In the genomic region with DNA sequence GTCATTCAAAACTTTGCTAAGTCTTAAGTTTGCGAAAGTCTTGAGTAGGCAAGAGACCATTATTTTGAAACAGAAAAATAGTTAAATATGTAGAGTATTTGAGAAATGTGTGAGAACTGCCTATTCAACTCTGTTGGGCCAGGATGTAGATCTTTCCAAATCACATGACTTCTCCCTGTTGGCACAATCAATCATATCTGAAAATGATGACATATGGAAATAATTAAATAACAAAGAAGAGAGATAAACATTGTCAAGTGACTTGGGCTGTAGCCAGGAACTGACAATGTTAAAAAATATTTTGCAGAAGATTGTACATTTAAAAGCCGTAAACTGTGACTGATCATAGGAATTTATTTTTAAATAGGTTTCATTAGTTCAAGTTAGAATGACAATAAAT, we compare ENCODE assay signal across 1 cellular context.
TF ChIP-seq lines count a peak whose summit lies in the region.

No MANE protein-coding gene starts in this region.

TF ChIP-seq in K562, 482 proteins besides CTCF, POLR2A, EP300 and RAD21 (continued from another document):
- TF ChIP-seq, protein P1, sequence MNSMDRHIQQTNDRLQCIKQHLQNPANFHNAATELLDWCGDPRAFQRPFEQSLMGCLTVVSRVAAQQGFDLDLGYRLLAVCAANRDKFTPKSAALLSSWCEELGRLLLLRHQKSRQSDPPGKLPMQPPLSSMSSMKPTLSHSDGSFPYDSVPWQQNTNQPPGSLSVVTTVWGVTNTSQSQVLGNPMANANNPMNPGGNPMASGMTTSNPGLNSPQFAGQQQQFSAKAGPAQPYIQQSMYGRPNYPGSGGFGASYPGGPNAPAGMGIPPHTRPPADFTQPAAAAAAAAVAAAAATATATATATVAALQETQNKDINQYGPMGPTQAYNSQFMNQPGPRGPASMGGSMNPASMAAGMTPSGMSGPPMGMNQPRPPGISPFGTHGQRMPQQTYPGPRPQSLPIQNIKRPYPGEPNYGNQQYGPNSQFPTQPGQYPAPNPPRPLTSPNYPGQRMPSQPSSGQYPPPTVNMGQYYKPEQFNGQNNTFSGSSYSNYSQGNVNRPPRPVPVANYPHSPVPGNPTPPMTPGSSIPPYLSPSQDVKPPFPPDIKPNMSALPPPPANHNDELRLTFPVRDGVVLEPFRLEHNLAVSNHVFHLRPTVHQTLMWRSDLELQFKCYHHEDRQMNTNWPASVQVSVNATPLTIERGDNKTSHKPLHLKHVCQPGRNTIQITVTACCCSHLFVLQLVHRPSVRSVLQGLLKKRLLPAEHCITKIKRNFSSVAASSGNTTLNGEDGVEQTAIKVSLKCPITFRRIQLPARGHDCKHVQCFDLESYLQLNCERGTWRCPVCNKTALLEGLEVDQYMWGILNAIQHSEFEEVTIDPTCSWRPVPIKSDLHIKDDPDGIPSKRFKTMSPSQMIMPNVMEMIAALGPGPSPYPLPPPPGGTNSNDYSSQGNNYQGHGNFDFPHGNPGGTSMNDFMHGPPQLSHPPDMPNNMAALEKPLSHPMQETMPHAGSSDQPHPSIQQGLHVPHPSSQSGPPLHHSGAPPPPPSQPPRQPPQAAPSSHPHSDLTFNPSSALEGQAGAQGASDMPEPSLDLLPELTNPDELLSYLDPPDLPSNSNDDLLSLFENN (IDR thresholded peaks at IDR 0.05; ENCODE audit: low read depth in 2 of 2, low read length in 2 of 2) = no peak
- TF ChIP-seq ZNF124 (CRISPR knock-in tag; IDR thresholded peaks at IDR 0.05) = no peak
- TF ChIP-seq C11orf30 (IDR thresholded peaks at IDR 0.05; ENCODE audit: low read depth) = peak; percentile 23; the same call in 1 of the 2 replicates
- TF ChIP-seq ZNF133 (CRISPR knock-in tag; IDR thresholded peaks at IDR 0.05) = no peak
- no peak for TF ChIP-seq MYC (IDR thresholded peaks at IDR 0.05; ENCODE audit: low read depth, low read length)
- TF ChIP-seq MYC (CRISPR knock-in tag; IDR thresholded peaks at IDR 0.05; ENCODE audit: borderline replicate concordance, low read depth) = no peak
- TF ChIP-seq, protein P2, sequence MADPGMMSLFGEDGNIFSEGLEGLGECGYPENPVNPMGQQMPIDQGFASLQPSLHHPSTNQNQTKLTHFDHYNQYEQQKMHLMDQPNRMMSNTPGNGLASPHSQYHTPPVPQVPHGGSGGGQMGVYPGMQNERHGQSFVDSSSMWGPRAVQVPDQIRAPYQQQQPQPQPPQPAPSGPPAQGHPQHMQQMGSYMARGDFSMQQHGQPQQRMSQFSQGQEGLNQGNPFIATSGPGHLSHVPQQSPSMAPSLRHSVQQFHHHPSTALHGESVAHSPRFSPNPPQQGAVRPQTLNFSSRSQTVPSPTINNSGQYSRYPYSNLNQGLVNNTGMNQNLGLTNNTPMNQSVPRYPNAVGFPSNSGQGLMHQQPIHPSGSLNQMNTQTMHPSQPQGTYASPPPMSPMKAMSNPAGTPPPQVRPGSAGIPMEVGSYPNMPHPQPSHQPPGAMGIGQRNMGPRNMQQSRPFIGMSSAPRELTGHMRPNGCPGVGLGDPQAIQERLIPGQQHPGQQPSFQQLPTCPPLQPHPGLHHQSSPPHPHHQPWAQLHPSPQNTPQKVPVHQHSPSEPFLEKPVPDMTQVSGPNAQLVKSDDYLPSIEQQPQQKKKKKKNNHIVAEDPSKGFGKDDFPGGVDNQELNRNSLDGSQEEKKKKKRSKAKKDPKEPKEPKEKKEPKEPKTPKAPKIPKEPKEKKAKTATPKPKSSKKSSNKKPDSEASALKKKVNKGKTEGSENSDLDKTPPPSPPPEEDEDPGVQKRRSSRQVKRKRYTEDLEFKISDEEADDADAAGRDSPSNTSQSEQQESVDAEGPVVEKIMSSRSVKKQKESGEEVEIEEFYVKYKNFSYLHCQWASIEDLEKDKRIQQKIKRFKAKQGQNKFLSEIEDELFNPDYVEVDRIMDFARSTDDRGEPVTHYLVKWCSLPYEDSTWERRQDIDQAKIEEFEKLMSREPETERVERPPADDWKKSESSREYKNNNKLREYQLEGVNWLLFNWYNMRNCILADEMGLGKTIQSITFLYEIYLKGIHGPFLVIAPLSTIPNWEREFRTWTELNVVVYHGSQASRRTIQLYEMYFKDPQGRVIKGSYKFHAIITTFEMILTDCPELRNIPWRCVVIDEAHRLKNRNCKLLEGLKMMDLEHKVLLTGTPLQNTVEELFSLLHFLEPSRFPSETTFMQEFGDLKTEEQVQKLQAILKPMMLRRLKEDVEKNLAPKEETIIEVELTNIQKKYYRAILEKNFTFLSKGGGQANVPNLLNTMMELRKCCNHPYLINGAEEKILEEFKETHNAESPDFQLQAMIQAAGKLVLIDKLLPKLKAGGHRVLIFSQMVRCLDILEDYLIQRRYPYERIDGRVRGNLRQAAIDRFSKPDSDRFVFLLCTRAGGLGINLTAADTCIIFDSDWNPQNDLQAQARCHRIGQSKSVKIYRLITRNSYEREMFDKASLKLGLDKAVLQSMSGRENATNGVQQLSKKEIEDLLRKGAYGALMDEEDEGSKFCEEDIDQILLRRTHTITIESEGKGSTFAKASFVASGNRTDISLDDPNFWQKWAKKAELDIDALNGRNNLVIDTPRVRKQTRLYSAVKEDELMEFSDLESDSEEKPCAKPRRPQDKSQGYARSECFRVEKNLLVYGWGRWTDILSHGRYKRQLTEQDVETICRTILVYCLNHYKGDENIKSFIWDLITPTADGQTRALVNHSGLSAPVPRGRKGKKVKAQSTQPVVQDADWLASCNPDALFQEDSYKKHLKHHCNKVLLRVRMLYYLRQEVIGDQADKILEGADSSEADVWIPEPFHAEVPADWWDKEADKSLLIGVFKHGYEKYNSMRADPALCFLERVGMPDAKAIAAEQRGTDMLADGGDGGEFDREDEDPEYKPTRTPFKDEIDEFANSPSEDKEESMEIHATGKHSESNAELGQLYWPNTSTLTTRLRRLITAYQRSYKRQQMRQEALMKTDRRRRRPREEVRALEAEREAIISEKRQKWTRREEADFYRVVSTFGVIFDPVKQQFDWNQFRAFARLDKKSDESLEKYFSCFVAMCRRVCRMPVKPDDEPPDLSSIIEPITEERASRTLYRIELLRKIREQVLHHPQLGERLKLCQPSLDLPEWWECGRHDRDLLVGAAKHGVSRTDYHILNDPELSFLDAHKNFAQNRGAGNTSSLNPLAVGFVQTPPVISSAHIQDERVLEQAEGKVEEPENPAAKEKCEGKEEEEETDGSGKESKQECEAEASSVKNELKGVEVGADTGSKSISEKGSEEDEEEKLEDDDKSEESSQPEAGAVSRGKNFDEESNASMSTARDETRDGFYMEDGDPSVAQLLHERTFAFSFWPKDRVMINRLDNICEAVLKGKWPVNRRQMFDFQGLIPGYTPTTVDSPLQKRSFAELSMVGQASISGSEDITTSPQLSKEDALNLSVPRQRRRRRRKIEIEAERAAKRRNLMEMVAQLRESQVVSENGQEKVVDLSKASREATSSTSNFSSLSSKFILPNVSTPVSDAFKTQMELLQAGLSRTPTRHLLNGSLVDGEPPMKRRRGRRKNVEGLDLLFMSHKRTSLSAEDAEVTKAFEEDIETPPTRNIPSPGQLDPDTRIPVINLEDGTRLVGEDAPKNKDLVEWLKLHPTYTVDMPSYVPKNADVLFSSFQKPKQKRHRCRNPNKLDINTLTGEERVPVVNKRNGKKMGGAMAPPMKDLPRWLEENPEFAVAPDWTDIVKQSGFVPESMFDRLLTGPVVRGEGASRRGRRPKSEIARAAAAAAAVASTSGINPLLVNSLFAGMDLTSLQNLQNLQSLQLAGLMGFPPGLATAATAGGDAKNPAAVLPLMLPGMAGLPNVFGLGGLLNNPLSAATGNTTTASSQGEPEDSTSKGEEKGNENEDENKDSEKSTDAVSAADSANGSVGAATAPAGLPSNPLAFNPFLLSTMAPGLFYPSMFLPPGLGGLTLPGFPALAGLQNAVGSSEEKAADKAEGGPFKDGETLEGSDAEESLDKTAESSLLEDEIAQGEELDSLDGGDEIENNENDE (IDR thresholded peaks at IDR 0.05; ENCODE audit: low read depth, low read length) = no peak
- TF ChIP-seq TFE3 (CRISPR knock-in tag; IDR thresholded peaks at IDR 0.05) = peak; percentile 87
- TF ChIP-seq TCF15 (CRISPR knock-in tag; IDR thresholded peaks at IDR 0.05) = no peak
- no peak for TF ChIP-seq ZNF444 (CRISPR knock-in tag; IDR thresholded peaks at IDR 0.05)
- TF ChIP-seq MEIS2 (IDR thresholded peaks at IDR 0.05; ENCODE audit: partially characterized antibody) = peak; percentile 66
- TF ChIP-seq EP400 (IDR thresholded peaks at IDR 0.05) = no peak
- no peak for TF ChIP-seq U2AF1 (optimal IDR thresholded peaks at IDR 0.05; ENCODE audit: low read depth, low read length)
- TF ChIP-seq EZH2 (IDR thresholded peaks at IDR 0.05; ENCODE audit: borderline replicate concordance, low read depth, low read length) = no peak
- no peak for TF ChIP-seq POU5F1 (IDR thresholded peaks at IDR 0.05; ENCODE audit: borderline replicate concordance, low read depth, low read length, partially characterized antibody)
- peak; percentile 49; the same call in 1 of the 2 replicates for TF ChIP-seq MAFG (tag; conservative IDR thresholded peaks at IDR 0.05)
- no peak for TF ChIP-seq KLF10 (CRISPR knock-in tag; IDR thresholded peaks at IDR 0.05)
- TF ChIP-seq HDAC6 (IDR thresholded peaks at IDR 0.05; ENCODE audit: low read depth, low read length) = no peak
- TF ChIP-seq DEAF1 (CRISPR knock-in tag; IDR thresholded peaks at IDR 0.05) = no peak
- TF ChIP-seq, protein P3, sequence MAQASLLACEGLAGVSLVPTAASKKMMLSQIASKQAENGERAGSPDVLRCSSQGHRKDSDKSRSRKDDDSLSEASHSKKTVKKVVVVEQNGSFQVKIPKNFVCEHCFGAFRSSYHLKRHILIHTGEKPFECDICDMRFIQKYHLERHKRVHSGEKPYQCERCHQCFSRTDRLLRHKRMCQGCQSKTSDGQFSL (CRISPR knock-in tag; IDR thresholded peaks at IDR 0.05) = no peak
- TF ChIP-seq, protein P3 (tag; IDR thresholded peaks at IDR 0.05) = no peak
- TF ChIP-seq, protein P4, sequence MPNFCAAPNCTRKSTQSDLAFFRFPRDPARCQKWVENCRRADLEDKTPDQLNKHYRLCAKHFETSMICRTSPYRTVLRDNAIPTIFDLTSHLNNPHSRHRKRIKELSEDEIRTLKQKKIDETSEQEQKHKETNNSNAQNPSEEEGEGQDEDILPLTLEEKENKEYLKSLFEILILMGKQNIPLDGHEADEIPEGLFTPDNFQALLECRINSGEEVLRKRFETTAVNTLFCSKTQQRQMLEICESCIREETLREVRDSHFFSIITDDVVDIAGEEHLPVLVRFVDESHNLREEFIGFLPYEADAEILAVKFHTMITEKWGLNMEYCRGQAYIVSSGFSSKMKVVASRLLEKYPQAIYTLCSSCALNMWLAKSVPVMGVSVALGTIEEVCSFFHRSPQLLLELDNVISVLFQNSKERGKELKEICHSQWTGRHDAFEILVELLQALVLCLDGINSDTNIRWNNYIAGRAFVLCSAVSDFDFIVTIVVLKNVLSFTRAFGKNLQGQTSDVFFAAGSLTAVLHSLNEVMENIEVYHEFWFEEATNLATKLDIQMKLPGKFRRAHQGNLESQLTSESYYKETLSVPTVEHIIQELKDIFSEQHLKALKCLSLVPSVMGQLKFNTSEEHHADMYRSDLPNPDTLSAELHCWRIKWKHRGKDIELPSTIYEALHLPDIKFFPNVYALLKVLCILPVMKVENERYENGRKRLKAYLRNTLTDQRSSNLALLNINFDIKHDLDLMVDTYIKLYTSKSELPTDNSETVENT (CRISPR knock-in tag; IDR thresholded peaks at IDR 0.05) = no peak
- TF ChIP-seq CREBBP (IDR thresholded peaks at IDR 0.05; ENCODE audit: low read depth, low read length) = no peak
- TF ChIP-seq PTTG1 (tag; IDR thresholded peaks at IDR 0.05; ENCODE audit: low read depth) = no peak
- TF ChIP-seq POLR2AphosphoS2 (IDR thresholded peaks at IDR 0.05; ENCODE audit: low read length) = no peak
- TF ChIP-seq ZNF311 (CRISPR knock-in tag; IDR thresholded peaks at IDR 0.05) = no peak
- TF ChIP-seq PCBP1 (IDR thresholded peaks at IDR 0.05; ENCODE audit: low read depth, low read length, poor library complexity, severe bottlenecking) = no peak
